ENCODE assay signal across 16 cellular contexts in genomic region chr22:25690798-25691197, GRCh38. TPM values are rescaled to one million over a fixed set of nuclear protein-coding genes. Genes with fewer than 3 reads are reported as not detected.
DNase-seq lines count a peak whose midpoint lies in the region; ATAC-seq, FAIRE-seq and TF ChIP-seq lines count a peak whose summit lies in the region.
"Had no signal": no experiment of that assay in that cellular context is flagged by ENCODE, and none has a peak within 500 bp of the region (broad histone marks: within the 10 kb centered on the region; RNA-seq: fewer than 3 reads in every experiment).

No MANE protein-coding gene starts in this region.

- no peaks in the 10 kb centered on the region for H3K9me3 Mint-ChIP-seq in activated CD8-positive, alpha-beta memory T cell treated with anti-CD3 and anti-CD28 coated beads, Interleukin-2, amount 10 ng/mL, durations not matched to agents 7 days and 5 days (ENCODE audit: low read depth)
- H3K9me3 Mint-ChIP-seq in stimulated activated naive B cell treated with anti-CD40 and anti-IgM and Interleukin-4, amounts not matched to agents 10 μg/mL and 1 μg/mL and 100 μg/mL, for 72 hours, result no peaks in the 10 kb centered on the region

- H3K27me3 Mint-ChIP-seq in activated CD8-positive, alpha-beta memory T cell treated with anti-CD3 and anti-CD28 coated beads, Interleukin-2, amount 10 ng/mL, durations not matched to agents 7 days and 5 days, result no peaks in the 10 kb centered on the region
- H3K27me3 Mint-ChIP-seq in stimulated activated naive B cell treated with anti-CD40 and anti-IgM and Interleukin-4, amounts not matched to agents 10 μg/mL and 1 μg/mL and 100 μg/mL, for 72 hours, result no peaks in the 10 kb centered on the region

- peak; percentile 41 for FAIRE-seq in GM12878 (lab: Jason Lieb, UNC)
- FAIRE-seq: A549, HTR-8/SVneo had no signal

- SMC1A ChIA-PET in GM12878 (lab: Charles Lee; ENCODE audit: uncharacterized antibody, unreplicated experiment), result interaction anchor here (1.2 to 3.0 kb wide), 3 partner anchors 8 to 147 kb away, joined by 3 to 9 read pairs (median 5); no protein-coding TSS in a partner anchor

- no peaks in the 10 kb centered on the region for H3K27me3 ChIP-seq in GM12878 (replicated peaks in 1 of 2; ENCODE audit: control insufficient read depth in 2 of 2, insufficient read depth in 2 of 2, low read length in 1 of 2)

- TF ChIP-seq RAD21 in GM12878 (IDR thresholded peaks at IDR 0.05; ENCODE audit: insufficient read depth, low read depth, low read length), result no peak

- RAD21 ChIA-PET in GM12878 (lab: Charles Lee; ENCODE audit: unreplicated experiment), result no interaction called here

- WGBS in GM12878 (ENCODE audit: insufficient coverage, insufficient replicate concordance, low lambda C conversion rate, missing lambda C conversion rate), result 48% methylated on average over 5 of the region's 5 CpGs

- peaks cover 12% of the 10 kb centered on the region for H3K4me1 Mint-ChIP-seq in activated CD8-positive, alpha-beta memory T cell treated with anti-CD3 and anti-CD28 coated beads, Interleukin-2, amount 10 ng/mL, durations not matched to agents 7 days and 5 days
- H3K4me1 Mint-ChIP-seq in stimulated activated naive B cell treated with anti-CD40 and anti-IgM and Interleukin-4, amounts not matched to agents 10 μg/mL and 1 μg/mL and 100 μg/mL, for 72 hours, result peaks cover 6 to 19% of the 10 kb centered on the region in 2 donors

- POLR2A ChIA-PET in GM12878 (lab: Charles Lee), result no interaction called here

- H3K9me3 ChIP-seq in GM12878 (replicated peaks; ENCODE audit: control insufficient read depth, insufficient read depth, low read length), result no peaks in the 10 kb centered on the region
- H3K9me3 ChIP-seq: A549, HAP-1 had no signal

- ATAC-seq in activated CD8-positive, alpha-beta memory T cell treated with anti-CD3 and anti-CD28 coated beads, Interleukin-2, amount 10 ng/mL, durations not matched to agents 7 days and 5 days, result no peak
- no peak for ATAC-seq in GM12878
- peak; percentile 85 to 93 for ATAC-seq in stimulated activated naive B cell treated with anti-CD40 and anti-IgM and Interleukin-4, amounts not matched to agents 10 μg/mL and 1 μg/mL and 100 μg/mL, for 72 hours (replicated peaks)
- ATAC-seq: A549 had no signal

- DNase-seq in activated CD8-positive, alpha-beta memory T cell treated with anti-CD3 and anti-CD28 coated beads, Interleukin-2, amount 10 ng/mL, durations not matched to agents 7 days and 5 days, result no peak
- no peak for DNase-seq in activated CD8-positive, alpha-beta memory T cell treated with anti-CD3 and anti-CD28 coated beads for 24 hours
- DNase-seq in GM10266 (ENCODE audit: extremely low spot score), result peak; percentile 9
- no peak for DNase-seq in GM12878 (ENCODE audit: low read depth, low spot score)
- DNase-seq in stimulated activated naive B cell treated with anti-CD40 and anti-IgM and Interleukin-4, amounts not matched to agents 10 μg/mL and 1 μg/mL and 100 μg/mL, for 72 hours, result no peak
- DNase-seq in DMS53 treated with DMSO at 0.1 percent for 48 hours (lab: John Stamatoyannopoulos, UW; ENCODE audit: unreplicated experiment), result no peak
- no peak for DNase-seq in erythroblast (lab: John Stamatoyannopoulos, UW)
- DNase-seq: NCI-H1105 treated with DMSO at 0.1 percent for 48 hours, NCI-H187 treated with DMSO at 0.1 percent for 48 hours, NCI-H345, NCI-H69 had no signal

- H3K79me2 ChIP-seq in GM12878 (ENCODE audit: control insufficient read depth, insufficient read depth, low read length), result no peaks in the 10 kb centered on the region

- CTCF ChIA-PET in activated CD8-positive, alpha-beta memory T cell treated with anti-CD3 and anti-CD28 coated beads, Interleukin-2, amount 10 ng/mL, durations not matched to agents 7 days and 5 days (lab: Charles Lee), result no interaction called here
- CTCF ChIA-PET in GM12878 (lab: Yijun Ruan, JAX), result interaction anchor here (1.5 to 1.8 kb wide), 2 partner anchors 8 to 147 kb away, joined by 3 to 7 read pairs; no protein-coding TSS in a partner anchor

- no TSS peak for BruUV-seq in GM12878 (replicated peaks; lab: Mats Ljungman, UMichigan)

- TF ChIP-seq POLR2A in GM12878 (IDR thresholded peaks at IDR 0.05; ENCODE audit: low read depth, low read length) (no peak), erythroblast (IDR thresholded peaks at IDR 0.05; ENCODE audit: low read length) (no peak)

- intact Hi-C loops in GM12878 (cut with micrococcal nuclease; ENCODE audit: unreplicated experiment), result no loop called here

- no peak overlapping the region for H3K9ac ChIP-seq in GM12878 (ENCODE audit: control insufficient read depth, insufficient read depth, low read length)

- H3K4me1 ChIP-seq in GM12878 (ENCODE audit: control insufficient read depth, insufficient read depth, low read length), result no peaks in the 10 kb centered on the region
- H3K4me1 ChIP-seq: A549, HAP-1 had no signal

- no peak overlapping the region for H3K27ac ChIP-seq in GM12878 (ENCODE audit: control insufficient read depth, insufficient read depth)
- H3K27ac ChIP-seq: A549, HL-60 had no signal

- no peak overlapping the region for H3K4me3 ChIP-seq in GM12878
- H3K4me3 ChIP-seq: A549, HAP-1 had no signal

- TF ChIP-seq CTCF in GM10266 (IDR thresholded peaks at IDR 0.05; ENCODE audit: control insufficient read depth, insufficient read depth, low read depth, missing control alignments) (no peak), GM12878 (IDR thresholded peaks at IDR 0.05 in 2 of 3, conservative IDR thresholded peaks at IDR 0.05 in 1 of 3; ENCODE audit: control insufficient read depth in 2 of 3, extremely low read depth in 1 of 3, insufficient read depth in 1 of 3, low read depth in 3 of 3, low read length in 3 of 3) (no peak)

- no peak overlapping the region for H3K4me2 ChIP-seq in GM12878 (ENCODE audit: control insufficient read depth, insufficient read depth)
- H3K4me2 ChIP-seq: A549 had no signal

- H2AFZ ChIP-seq in GM12878 (ENCODE audit: control insufficient read depth, low read depth, low read length), result no peak overlapping the region

- no peaks in the 10 kb centered on the region for H4K20me1 ChIP-seq in GM12878 (ENCODE audit: control insufficient read depth, insufficient read depth)

- TF ChIP-seq EP300 in GM12878 (IDR thresholded peaks at IDR 0.05; ENCODE audit: borderline replicate concordance in 1 of 2, control insufficient read depth in 1 of 2, low read depth in 2 of 2, low read length in 2 of 2), result no peak

- peaks cover 27% of the 10 kb centered on the region for H3K36me3 Mint-ChIP-seq in activated CD8-positive, alpha-beta memory T cell treated with anti-CD3 and anti-CD28 coated beads, Interleukin-2, amount 10 ng/mL, durations not matched to agents 7 days and 5 days
- peaks cover 33 to 56% of the 10 kb centered on the region in 2 donors for H3K36me3 Mint-ChIP-seq in stimulated activated naive B cell treated with anti-CD40 and anti-IgM and Interleukin-4, amounts not matched to agents 10 μg/mL and 1 μg/mL and 100 μg/mL, for 72 hours

- in situ Hi-C loops in GM12878 (cut with MboI), result no loop called here

- H3K4me3 Mint-ChIP-seq in activated CD8-positive, alpha-beta memory T cell treated with anti-CD3 and anti-CD28 coated beads, Interleukin-2, amount 10 ng/mL, durations not matched to agents 7 days and 5 days, result no peak overlapping the region
- no peak overlapping the region for H3K4me3 Mint-ChIP-seq in stimulated activated naive B cell treated with anti-CD40 and anti-IgM and Interleukin-4, amounts not matched to agents 10 μg/mL and 1 μg/mL and 100 μg/mL, for 72 hours

- H3K27ac Mint-ChIP-seq in activated CD8-positive, alpha-beta memory T cell treated with anti-CD3 and anti-CD28 coated beads, Interleukin-2, amount 10 ng/mL, durations not matched to agents 7 days and 5 days, result peak overlapping the region; percentile 27
- peak overlapping the region; percentile 31 for H3K27ac Mint-ChIP-seq in stimulated activated naive B cell treated with anti-CD40 and anti-IgM and Interleukin-4, amounts not matched to agents 10 μg/mL and 1 μg/mL and 100 μg/mL, for 72 hours

- peaks cover 6 to 29% of the 10 kb centered on the region in 2 experiments; a peak in 3 of 4 replicates for H3K36me3 ChIP-seq in GM12878 (ENCODE audit: control insufficient read depth in 2 of 2, insufficient read depth in 2 of 2, low read length in 1 of 2)

TF ChIP-seq in GM12878, 131 proteins besides CTCF, POLR2A, EP300 and RAD21 (continues in another document):
- no peak for TF ChIP-seq KLF5 (IDR thresholded peaks at IDR 0.05; ENCODE audit: partially characterized antibody)
- TF ChIP-seq IKZF1 (conservative IDR thresholded peaks at IDR 0.05), result no peak
- no peak for TF ChIP-seq PAX5 (IDR thresholded peaks at IDR 0.05; ENCODE audit: borderline replicate concordance, low read depth, low read length)

RNA-seq across cellular contexts. Expression of gene MYO18B, which starts 51.2 kb away (rescaled TPM):
- 1 to 10 TPM; 3.6 to 6.1 TPM for total RNA-seq in activated CD8-positive, alpha-beta memory T cell treated with anti-CD3 and anti-CD28 coated beads, Interleukin-2, amount 10 ng/mL, durations not matched to agents 7 days and 5 days
- total RNA-seq in GM12878 (2013; cell fraction: nucleolus; rRNA removed), result 16.2 and 17.4 TPM in 2 replicates
- total RNA-seq in GM12878 (2014; rRNA removed) (0.27 and 0.51 TPM in 2 replicates), GM12878 (2014; rRNA removed; fragmentation: Illumina TruSeq; extraction: Trizol) (0.14 and 0.27 TPM in 2 replicates), GM12878 (2021) (0.28 and 0.45 TPM in 2 replicates)
- 0.28 TPM for polyA plus RNA-seq in GM12878 (2011; ENCODE audit: low read depth)
- polyA plus RNA-seq in GM12878 (2011; rRNA removed) (1.3 and 2.1 TPM in 2 replicates), GM12878 (2014; fragmentation: Illumina TruSeq; extraction: Trizol) (0.12 and 0.17 TPM in 2 replicates), GM12878 (2014; fragmentation: Nextera tagmentation; extraction: Ambion mirVana) (under 1 TPM in 1 of 2 experiments, not detected in 1; 0.05 TPM), GM12878 (2014; rRNA removed) (0.65 and 1.0 TPM in 2 replicates), GM12878 (2016; fragmentation: Nextera tagmentation; extraction: Ambion mirVana) (1 to 10 TPM in 1 of 2 experiments, under 1 TPM in 1; 0.59 to 1.1 TPM)
- 1.9 and 2.3 TPM in 2 replicates for polyA plus RNA-seq in GM12878 (2011; cell fraction: cytosol; rRNA removed)
- polyA plus RNA-seq in GM12878 (2011; cell fraction: nucleus; rRNA removed), result 2.5 and 2.8 TPM in 2 replicates
- 0.53 and 2.0 TPM in 2 replicates for polyA plus RNA-seq in GM12878 (2012)
- 0.88 and 2.8 TPM in 2 replicates for polyA minus RNA-seq in GM12878 (2011; rRNA and poly(A)+ RNA removed)
- 0.10 TPM in 1 of 2 replicates, not detected in the other for polyA minus RNA-seq in GM12878 (2011; cell fraction: cytosol; rRNA and poly(A)+ RNA removed)
- 1.2 and 1.5 TPM in 2 replicates for polyA minus RNA-seq in GM12878 (2011; cell fraction: nucleus; rRNA and poly(A)+ RNA removed)
- total RNA-seq: OCI-LY7 had no signal

Comparison
In these comparisons a context has a peak if more than half of its experiments do, and no peak if none do; other contexts are left out.
1. ATAC-seq: peak in stimulated activated naive B cell treated with anti-CD40 and anti-IgM and Interleukin-4, amounts not matched to agents 10 μg/mL and 1 μg/mL and 100 μg/mL, for 72 hours (2 of 2); none in activated CD8-positive, alpha-beta memory T cell treated with anti-CD3 and anti-CD28 coated beads, Interleukin-2, amount 10 ng/mL, durations not matched to agents 7 days and 5 days (single experiment) and GM12878 (single experiment).